Comparison of ENCODE assay signal across 17 cellular contexts in genomic region chr11:64260147-64260708, GRCh38. TPM values are rescaled to one million over a fixed set of nuclear protein-coding genes. Genes with fewer than 3 reads are reported as not detected.
A peak's percentile ranks its signal among the peaks of the same experiment; 100 is the strongest.
DNase-seq lines count a peak whose midpoint lies in the region; ATAC-seq, FAIRE-seq and TF ChIP-seq lines count a peak whose summit lies in the region.
"Had no signal": no experiment of that assay in that cellular context is flagged by ENCODE, and none has a peak within 500 bp of the region (broad histone marks: within the 10 kb centered on the region; RNA-seq: fewer than 3 reads in every experiment).

No MANE protein-coding gene starts in this region.

- H3K9me3 ChIP-seq in kidney (ENCODE audit: control insufficient read depth in 1 of 2, low read length in 2 of 2), result no peaks in the 10 kb centered on the region
- H3K9me3 ChIP-seq: BLaER1 treated with 17β-estradiol and CSF1 and Interleukin-3, amounts not matched to agents 10 nM and 100 nM; sigmoid colon; upper lobe of left lung had no signal

- intact Hi-C loops in kidney (cut with DNase I), result no loop called here

- FAIRE-seq in kidney (lab: Jason Lieb, UNC), result no peak
- FAIRE-seq: keratinocyte had no signal

- H3K9me3 Mint-ChIP-seq in T-helper 1 cell treated with Interleukin-12 subunit alpha and Interleukin-12 subunit beta and Interleukin-4 antibody, amounts not matched to agents 30 μg/mL and 1 μg/mL, for 36 hours, result no peaks in the 10 kb centered on the region
- H3K9me3 Mint-ChIP-seq: dendritic cell treated with granulocyte-macrophage colony-stimulating factor and Interleukin-4, amounts not matched to agents 40 ng/mL and 50 ng/mL, for 4 days had no signal

- H3K4me1 Mint-ChIP-seq in T-helper 1 cell treated with Interleukin-12 subunit alpha and Interleukin-12 subunit beta and Interleukin-4 antibody, amounts not matched to agents 30 μg/mL and 1 μg/mL, for 36 hours (ENCODE audit: low read depth), result peaks cover 6% of the 10 kb centered on the region

- no peak for TF ChIP-seq CTCF in kidney (IDR thresholded peaks at IDR 0.05; ENCODE audit: borderline replicate concordance, extremely low read depth, insufficient read depth)

- H3K27me3 Mint-ChIP-seq in T-helper 1 cell treated with Interleukin-12 subunit alpha and Interleukin-12 subunit beta and Interleukin-4 antibody, amounts not matched to agents 30 μg/mL and 1 μg/mL, for 36 hours (ENCODE audit: low read depth), result no peaks in the 10 kb centered on the region
- H3K27me3 Mint-ChIP-seq: dendritic cell treated with granulocyte-macrophage colony-stimulating factor and Interleukin-4, amounts not matched to agents 40 ng/mL and 50 ng/mL, for 4 days had no signal

- peaks cover 20% of the 10 kb centered on the region for H3K36me3 Mint-ChIP-seq in T-helper 1 cell treated with Interleukin-12 subunit alpha and Interleukin-12 subunit beta and Interleukin-4 antibody, amounts not matched to agents 30 μg/mL and 1 μg/mL, for 36 hours (ENCODE audit: low read depth)

- peak overlapping the region; percentile 28 for H3K27ac Mint-ChIP-seq in T-helper 1 cell treated with Interleukin-12 subunit alpha and Interleukin-12 subunit beta and Interleukin-4 antibody, amounts not matched to agents 30 μg/mL and 1 μg/mL, for 36 hours
- H3K27ac Mint-ChIP-seq: dendritic cell treated with granulocyte-macrophage colony-stimulating factor and Interleukin-4, amounts not matched to agents 40 ng/mL and 50 ng/mL, for 4 days had no signal

- H3K4me3 Mint-ChIP-seq in T-helper 1 cell treated with Interleukin-12 subunit alpha and Interleukin-12 subunit beta and Interleukin-4 antibody, amounts not matched to agents 30 μg/mL and 1 μg/mL, for 36 hours, result no peak overlapping the region
- H3K4me3 Mint-ChIP-seq: dendritic cell treated with granulocyte-macrophage colony-stimulating factor and Interleukin-4, amounts not matched to agents 40 ng/mL and 50 ng/mL, for 4 days had no signal

- H3K9ac ChIP-seq in kidney (ENCODE audit: low read length in 2 of 2), result no peak overlapping the region

- DNase-seq in T-helper 1 cell (no peak), kidney (peak; percentile 34)
- DNase-seq: activated CD4-positive, alpha-beta T cell treated with anti-CD3 and anti-CD28 coated beads, Interleukin-2, amount 50 U/mL, for 1 hour; DMS53; NCI-H1694 treated with DMSO at 0.1 percent for 48 hours; NCI-H446 treated with DMSO at 0.1 percent for 48 hours; SIG-M5; sigmoid colon; stimulated activated CD4-positive, alpha-beta T cell treated with anti-CD3 and anti-CD28 coated beads, Interleukin-2, amount 100 ng/mL, for 48 hours; T1000; upper lobe of left lung had no signal

- H3K27ac ChIP-seq in kidney (ENCODE audit: low read depth in 2 of 2, low read length in 2 of 2), result no peak overlapping the region
- H3K27ac ChIP-seq: 22Rv1; BLaER1 treated with 17β-estradiol and CSF1 and Interleukin-3, amounts not matched to agents 10 nM and 100 nM; sigmoid colon; upper lobe of left lung had no signal

- H3K36me3 ChIP-seq in kidney (ENCODE audit: control insufficient read depth in 1 of 2, insufficient read depth in 2 of 2, low read length in 2 of 2), result peaks cover 6 to 8% of the 10 kb centered on the region in 2 donors

- no peak overlapping the region for H3K4me3 ChIP-seq in kidney (ENCODE audit: low read length in 2 of 2)
- H3K4me3 ChIP-seq: BLaER1 treated with 17β-estradiol and CSF1 and Interleukin-3, amounts not matched to agents 10 nM and 100 nM; sigmoid colon; upper lobe of left lung had no signal

- no peaks in the 10 kb centered on the region for H3K4me1 ChIP-seq in kidney (ENCODE audit: control insufficient read depth in 1 of 2, insufficient read depth in 1 of 2, low read depth in 1 of 2, low read length in 2 of 2)
- H3K4me1 ChIP-seq: sigmoid colon, upper lobe of left lung had no signal

- no peak for ATAC-seq in HG03439 (IDR thresholded peaks at IDR 0.05; ENCODE audit: unreplicated experiment)

RNA-seq across cellular contexts. Expression of gene PLCB3, which starts 8.9 kb away (rescaled TPM):
- total RNA-seq in kidney, result 24.6 TPM
- polyA plus RNA-seq in kidney (ENCODE audit: insufficient read depth, low read depth, low replicate concordance), result 9.6 TPM

RNA-seq across cellular contexts. Expression of gene PPP1R14B, which starts 13.5 kb away (rescaled TPM):
- 86.5 TPM for total RNA-seq in kidney
- 145 TPM for polyA plus RNA-seq in kidney (ENCODE audit: insufficient read depth, low read depth, low replicate concordance)

RNA-seq across cellular contexts. Expression of gene FKBP2, which starts 19.3 kb away (rescaled TPM):
- total RNA-seq in kidney, result 76.0 TPM
- polyA plus RNA-seq in kidney (ENCODE audit: insufficient read depth, low read depth, low replicate concordance), result 411 TPM

RNA-seq across cellular contexts. Expression of gene BAD, which starts 24.2 kb away (rescaled TPM):
- 59.8 TPM for total RNA-seq in kidney
- 157 TPM for polyA plus RNA-seq in kidney (ENCODE audit: insufficient read depth, low read depth, low replicate concordance)

RNA-seq across cellular contexts. Expression of gene GPR137, which starts 25.4 kb away (rescaled TPM):
- 44.0 TPM for total RNA-seq in kidney
- polyA plus RNA-seq in kidney (ENCODE audit: insufficient read depth, low read depth, low replicate concordance), result 48.4 TPM
